Comparison of ENCODE assay signal across 8 cellular contexts in genomic region chr13:114134111-114134943, GRCh38. TPM values are rescaled to one million over a fixed set of nuclear protein-coding genes. Genes with fewer than 3 reads are reported as not detected.
DNase-seq lines count a peak whose midpoint lies in the region; ATAC-seq and TF ChIP-seq lines count a peak whose summit lies in the region.

No MANE protein-coding gene starts in this region.

- peaks cover 24% of the 10 kb centered on the region for H3K79me2 ChIP-seq in GM23338 (replicated peaks; ENCODE audit: insufficient read depth)

- no peaks in the 10 kb centered on the region for H3K27me3 Mint-ChIP-seq in CD4-positive, alpha-beta T cell
- H3K27me3 Mint-ChIP-seq in GM23338 (ENCODE audit: insufficient read depth, low read depth, poor library complexity): peaks cover 24% of the 10 kb centered on the region
- H3K27me3 Mint-ChIP-seq in activated T-helper 17 cell treated with anti-CD3 and anti-CD28 coated beads, Interleukin-2, amount 50 U/mL, for 72 hours: no peaks in the 10 kb centered on the region
- H3K27me3 Mint-ChIP-seq in naive thymus-derived CD4-positive, alpha-beta T cell: peaks cover 0 to 8% (median 0%) of the 10 kb centered on the region in 5 donors

- H3K36me3 ChIP-seq in GM23338 (ENCODE audit: insufficient read depth): no peaks in the 10 kb centered on the region; the same call in 1 of the 2 replicates
- H3K36me3 ChIP-seq in naive thymus-derived CD4-positive, alpha-beta T cell (ENCODE audit: control insufficient read depth in 2 of 3, insufficient read depth in 3 of 3, low read length in 3 of 3): peaks cover 0 to 23% (median 0%) of the 10 kb centered on the region in 3 experiments
- no peaks in the 10 kb centered on the region for H3K36me3 ChIP-seq in prostate gland
- no peaks in the 10 kb centered on the region for H3K36me3 ChIP-seq in colonic mucosa

- ATAC-seq in CD4-positive, alpha-beta T cell (ENCODE audit: poor library complexity): no peak
- no peak; the same call in 2 of the 3 replicates for ATAC-seq in GM23338
- no peak for ATAC-seq in activated T-helper 17 cell treated with anti-CD3 and anti-CD28 coated beads, Interleukin-2, amount 50 U/mL, for 72 hours (replicated peaks)
- ATAC-seq in naive thymus-derived CD4-positive, alpha-beta T cell: no peak

- no peaks in the 10 kb centered on the region for H3K27me3 ChIP-seq in CD4-positive, alpha-beta T cell (ENCODE audit: control insufficient read depth, insufficient read depth, low read length)
- H3K27me3 ChIP-seq in GM23338 (ENCODE audit: insufficient read depth): peaks cover 5% of the 10 kb centered on the region; the same call in 1 of the 2 replicates
- H3K27me3 ChIP-seq in naive thymus-derived CD4-positive, alpha-beta T cell (ENCODE audit: control insufficient read depth in 2 of 2, insufficient read depth in 2 of 2, low read length in 2 of 2): no peaks in the 10 kb centered on the region
- H3K27me3 ChIP-seq in prostate gland (replicated peaks; ENCODE audit: insufficient read depth): no peaks in the 10 kb centered on the region
- H3K27me3 ChIP-seq in colonic mucosa: no peaks in the 10 kb centered on the region

- H2AFZ ChIP-seq in GM23338: no peak overlapping the region; the same call in 1 of the 2 replicates

- H3K4me3 Mint-ChIP-seq in CD4-positive, alpha-beta T cell: peak overlapping the region; percentile 88
- peak overlapping the region; percentile 47 for H3K4me3 Mint-ChIP-seq in GM23338
- peak overlapping the region; percentile 40 for H3K4me3 Mint-ChIP-seq in activated T-helper 17 cell treated with anti-CD3 and anti-CD28 coated beads, Interleukin-2, amount 50 U/mL, for 72 hours
- H3K4me3 Mint-ChIP-seq in naive thymus-derived CD4-positive, alpha-beta T cell: peak overlapping the region; percentile 72 to 93 (median 82)

- H3K4me1 ChIP-seq in GM23338 (ENCODE audit: insufficient read depth) (peaks cover 15% of the 10 kb centered on the region), prostate gland (replicated peaks) (peaks cover 5% of the 10 kb centered on the region), colonic mucosa (peaks cover 7% of the 10 kb centered on the region)
- H3K4me1 ChIP-seq in naive thymus-derived CD4-positive, alpha-beta T cell (ENCODE audit: control insufficient read depth in 2 of 2, insufficient read depth in 2 of 2, low read length in 2 of 2): peaks cover 19 to 32% of the 10 kb centered on the region in 2 donors

- WGBS in prostate gland: 54% methylated on average over 20 of the region's 21 CpGs

- no peaks in the 10 kb centered on the region for H3K9me3 ChIP-seq in CD4-positive, alpha-beta T cell (ENCODE audit: control insufficient read depth, low read length)
- no peaks in the 10 kb centered on the region for H3K9me3 ChIP-seq in naive thymus-derived CD4-positive, alpha-beta T cell (ENCODE audit: control insufficient read depth in 2 of 3, low read length in 3 of 3)
- no peaks in the 10 kb centered on the region for H3K9me3 ChIP-seq in prostate gland
- no peaks in the 10 kb centered on the region for H3K9me3 ChIP-seq in colonic mucosa

- no peak for TF ChIP-seq POLR2A in prostate gland (IDR thresholded peaks at IDR 0.05)

- CTCF ChIA-PET in CD4-positive, alpha-beta T cell (lab: Charles Lee): interaction anchor here (1.4 kb wide), 1 partner anchor 9 kb away, joined by 3 read pairs; no protein-coding TSS in a partner anchor
- CTCF ChIA-PET in naive thymus-derived CD4-positive, alpha-beta T cell (lab: Charles Lee): interaction anchor here (1.4 to 2.0 kb wide), 2 partner anchors 14 to 28 kb away, joined by 4 to 6 read pairs; no protein-coding TSS in a partner anchor

- H3K36me3 Mint-ChIP-seq in CD4-positive, alpha-beta T cell (ENCODE audit: low read depth): peaks cover 26% of the 10 kb centered on the region
- H3K36me3 Mint-ChIP-seq in GM23338 (ENCODE audit: low read depth): peaks cover 3% of the 10 kb centered on the region; the same call in 1 of the 3 replicates
- H3K36me3 Mint-ChIP-seq in activated T-helper 17 cell treated with anti-CD3 and anti-CD28 coated beads, Interleukin-2, amount 50 U/mL, for 72 hours (ENCODE audit: low read depth): peaks cover 23% of the 10 kb centered on the region
- peaks cover 5 to 24% (median 11%) of the 10 kb centered on the region in 5 donors for H3K36me3 Mint-ChIP-seq in naive thymus-derived CD4-positive, alpha-beta T cell

- POLR2A ChIA-PET in CD4-positive, alpha-beta T cell (lab: Charles Lee): interaction anchor here (0.8 to 2.7 kb wide), 4 partner anchors 8 to 62 kb away, joined by 3 to 15 read pairs (median 5); no protein-coding TSS in a partner anchor
- POLR2A ChIA-PET in naive thymus-derived CD4-positive, alpha-beta T cell (lab: Charles Lee): interaction anchor here (0.8 to 4.1 kb wide), 9 partner anchors 9 to 90 kb away, joined by 3 to 17 read pairs (median 5); no protein-coding TSS in a partner anchor

- peak overlapping the region; percentile 45 for H3K27ac ChIP-seq in CD4-positive, alpha-beta T cell (ENCODE audit: low read depth, low read length)
- 0 out of 2 replicates have a peak overlapping the region, but pooled peaks have one; percentile 32 for H3K27ac ChIP-seq in GM23338 (ENCODE audit: low read depth)
- H3K27ac ChIP-seq in naive thymus-derived CD4-positive, alpha-beta T cell (ENCODE audit: low read depth, low read length): peak overlapping the region; percentile 50
- no peak overlapping the region for H3K27ac ChIP-seq in prostate gland
- H3K27ac ChIP-seq in colonic mucosa: no peak overlapping the region

- H3K4me3 ChIP-seq in GM23338: no peak overlapping the region
- no peak overlapping the region for H3K4me3 ChIP-seq in naive thymus-derived CD4-positive, alpha-beta T cell (ENCODE audit: low read length)
- no peak overlapping the region for H3K4me3 ChIP-seq in prostate gland
- H3K4me3 ChIP-seq in colonic mucosa: no peak overlapping the region

- peak in 2 of 10 experiments; percentile 4 to 30 for DNase-seq in CD4-positive, alpha-beta T cell
- DNase-seq in GM23338 (ENCODE audit: low spot score) (peak; percentile 44), prostate gland (ENCODE audit: low spot score) (no peak), NCI-H2227 treated with DMSO at 0.1 percent for 48 hours (lab: John Stamatoyannopoulos, UW) (no peak), colonic mucosa (no peak), HPDE6-E6E7 (ENCODE audit: extremely low spot score) (no peak)
- peak in 2 of 9 donors; percentile 58 to 61 for DNase-seq in naive thymus-derived CD4-positive, alpha-beta T cell

- H3F3A ChIP-seq in GM23338 (replicated peaks; ENCODE audit: low read depth): peaks cover 20% of the 10 kb centered on the region; the same call in 1 of the 2 replicates

- intact Hi-C loops in CD4-positive, alpha-beta T cell (cut with DNase I, micrococcal nuclease): no loop called here
- intact Hi-C loops in naive thymus-derived CD4-positive, alpha-beta T cell (cut with micrococcal nuclease): loop anchor here (5.0 kb wide), 2 partner anchors 33 to 317 kb away; no protein-coding TSS in a partner anchor
- intact Hi-C loops in prostate gland (cut with DNase I): loop anchor here (2.0 to 10.0 kb wide), 2 partner anchors 68 to 160 kb away; partner anchors contain the start of gene C13orf46
- intact Hi-C loops in colonic mucosa (cut with DNase I): no loop called here

- H3K9ac ChIP-seq in colonic mucosa (ENCODE audit: low read depth in 2 of 2, low read length in 2 of 2): no peak overlapping the region

- no peaks in the 10 kb centered on the region; the same call in 1 of the 2 replicates for H4K20me1 ChIP-seq in GM23338 (replicated peaks; ENCODE audit: insufficient read depth)

- TF ChIP-seq CTCF in CD4-positive, alpha-beta T cell (IDR thresholded peaks at IDR 0.05): no peak
- TF ChIP-seq CTCF in GM23338 (conservative IDR thresholded peaks at IDR 0.05; ENCODE audit: low read depth in 2 of 2) (no peak), prostate gland (IDR thresholded peaks at IDR 0.05) (no peak), colonic mucosa (IDR thresholded peaks at IDR 0.05) (no peak)

- H3K27ac Mint-ChIP-seq in CD4-positive, alpha-beta T cell: peak overlapping the region; percentile 82
- H3K27ac Mint-ChIP-seq in GM23338: no peak overlapping the region
- no peak overlapping the region for H3K27ac Mint-ChIP-seq in activated T-helper 17 cell treated with anti-CD3 and anti-CD28 coated beads, Interleukin-2, amount 50 U/mL, for 72 hours
- H3K27ac Mint-ChIP-seq in naive thymus-derived CD4-positive, alpha-beta T cell: peak overlapping the region; percentile 74 to 94 (median 84)

- H3K4me2 ChIP-seq in GM23338: no peak overlapping the region

- H3K9me2 ChIP-seq in GM23338 (ENCODE audit: insufficient read depth): no peaks in the 10 kb centered on the region

- no peaks in the 10 kb centered on the region for H3K9me3 Mint-ChIP-seq in CD4-positive, alpha-beta T cell
- peaks cover 7% of the 10 kb centered on the region for H3K9me3 Mint-ChIP-seq in GM23338
- H3K9me3 Mint-ChIP-seq in activated T-helper 17 cell treated with anti-CD3 and anti-CD28 coated beads, Interleukin-2, amount 50 U/mL, for 72 hours: no peaks in the 10 kb centered on the region
- H3K9me3 Mint-ChIP-seq in naive thymus-derived CD4-positive, alpha-beta T cell: peaks cover 0 to 13% (median 0%) of the 10 kb centered on the region in 11 donors

- H3K4me1 Mint-ChIP-seq in CD4-positive, alpha-beta T cell (ENCODE audit: low read depth): peaks cover 46% of the 10 kb centered on the region
- H3K4me1 Mint-ChIP-seq in GM23338: peaks cover 32% of the 10 kb centered on the region
- peaks cover 11% of the 10 kb centered on the region for H3K4me1 Mint-ChIP-seq in activated T-helper 17 cell treated with anti-CD3 and anti-CD28 coated beads, Interleukin-2, amount 50 U/mL, for 72 hours
- peaks cover 20 to 61% (median 43%) of the 10 kb centered on the region in 7 donors for H3K4me1 Mint-ChIP-seq in naive thymus-derived CD4-positive, alpha-beta T cell

TF ChIP-seq in GM23338, 12 proteins besides CTCF, POLR2A, EP300 and RAD21 (continues in another document):
- no peak for TF ChIP-seq JUNB (IDR thresholded peaks at IDR 0.05; ENCODE audit: unreplicated experiment)

RNA-seq across cellular contexts. Expression of gene RASA3, which starts 1.9 kb away (rescaled TPM):
- 100 to 1,000 TPM; 181 to 184 TPM for total RNA-seq in CD4-positive, alpha-beta T cell
- total RNA-seq in GM23338 (2014; rRNA removed; shearing (Covaris generic)): 18.7 and 20.7 TPM in 2 replicates
- polyA plus RNA-seq in GM23338 (2016; fragmentation: Nextera tagmentation; extraction: Ambion mirVana): 11.2 and 11.7 TPM in 2 replicates
- total RNA-seq in activated T-helper 17 cell treated with anti-CD3 and anti-CD28 coated beads, Interleukin-2, amount 50 U/mL, for 72 hours: 10 to 100 TPM; 18.4 to 62.5 TPM
- 100 to 1,000 TPM; 110 to 227 (median 199) TPM for total RNA-seq in naive thymus-derived CD4-positive, alpha-beta T cell
- polyA plus RNA-seq in naive thymus-derived CD4-positive, alpha-beta T cell: 100 to 1,000 TPM; 109 to 195 TPM
- 10 to 100 TPM in 1 of 2 donors, 1 to 10 TPM in 1; 8.6 to 12.5 TPM for total RNA-seq in prostate gland
- total RNA-seq in colonic mucosa: 1 to 10 TPM; 4.4 to 7.2 TPM

RNA-seq across cellular contexts. Expression of gene CFAP97D2, which starts 44.7 kb away (rescaled TPM):
- total RNA-seq in CD4-positive, alpha-beta T cell: under 1 TPM; 0.47 to 0.52 TPM
- not detected in 2 replicates for total RNA-seq in GM23338 (2014; rRNA removed; shearing (Covaris generic))
- polyA plus RNA-seq in GM23338 (2016; fragmentation: Nextera tagmentation; extraction: Ambion mirVana): not detected in 2 replicates
- not detected for total RNA-seq in activated T-helper 17 cell treated with anti-CD3 and anti-CD28 coated beads, Interleukin-2, amount 50 U/mL, for 72 hours
- 1 to 10 TPM in 1 of 5 experiments, under 1 TPM in 1, not detected in 3; 0.27 to 1.1 TPM for total RNA-seq in naive thymus-derived CD4-positive, alpha-beta T cell
- under 1 TPM in 1 of 2 donors, not detected in 1; 0.33 TPM for polyA plus RNA-seq in naive thymus-derived CD4-positive, alpha-beta T cell
- total RNA-seq in prostate gland (under 1 TPM in 1 of 2 donors, not detected in 1; 0.62 TPM), colonic mucosa (not detected)

Comparison
In these comparisons a context has a peak if more than half of its experiments do, and no peak if none do; other contexts are left out.
1. H3K27ac ChIP-seq: peak in CD4-positive, alpha-beta T cell (single experiment), GM23338 (single experiment) and naive thymus-derived CD4-positive, alpha-beta T cell (single experiment); none in prostate gland (0 of 2) and colonic mucosa (single experiment).
2. H3K27ac Mint-ChIP-seq: peak in CD4-positive, alpha-beta T cell (single experiment) and naive thymus-derived CD4-positive, alpha-beta T cell (9 of 9); none in GM23338 (single experiment) and activated T-helper 17 cell treated with anti-CD3 and anti-CD28 coated beads, Interleukin-2, amount 50 U/mL, for 72 hours (single experiment).
3. intact Hi-C loops: an anchor here in naive thymus-derived CD4-positive, alpha-beta T cell (5.0 kb wide) and prostate gland (2.0 to 10.0 kb wide); none called in CD4-positive, alpha-beta T cell and colonic mucosa.
4. Peak in every context shown above with its lines, with median percentiles within 50 percentile points of each other: H3K4me3 Mint-ChIP-seq.